ENCODE assay signal across 8 cellular contexts in the genomic region with DNA sequence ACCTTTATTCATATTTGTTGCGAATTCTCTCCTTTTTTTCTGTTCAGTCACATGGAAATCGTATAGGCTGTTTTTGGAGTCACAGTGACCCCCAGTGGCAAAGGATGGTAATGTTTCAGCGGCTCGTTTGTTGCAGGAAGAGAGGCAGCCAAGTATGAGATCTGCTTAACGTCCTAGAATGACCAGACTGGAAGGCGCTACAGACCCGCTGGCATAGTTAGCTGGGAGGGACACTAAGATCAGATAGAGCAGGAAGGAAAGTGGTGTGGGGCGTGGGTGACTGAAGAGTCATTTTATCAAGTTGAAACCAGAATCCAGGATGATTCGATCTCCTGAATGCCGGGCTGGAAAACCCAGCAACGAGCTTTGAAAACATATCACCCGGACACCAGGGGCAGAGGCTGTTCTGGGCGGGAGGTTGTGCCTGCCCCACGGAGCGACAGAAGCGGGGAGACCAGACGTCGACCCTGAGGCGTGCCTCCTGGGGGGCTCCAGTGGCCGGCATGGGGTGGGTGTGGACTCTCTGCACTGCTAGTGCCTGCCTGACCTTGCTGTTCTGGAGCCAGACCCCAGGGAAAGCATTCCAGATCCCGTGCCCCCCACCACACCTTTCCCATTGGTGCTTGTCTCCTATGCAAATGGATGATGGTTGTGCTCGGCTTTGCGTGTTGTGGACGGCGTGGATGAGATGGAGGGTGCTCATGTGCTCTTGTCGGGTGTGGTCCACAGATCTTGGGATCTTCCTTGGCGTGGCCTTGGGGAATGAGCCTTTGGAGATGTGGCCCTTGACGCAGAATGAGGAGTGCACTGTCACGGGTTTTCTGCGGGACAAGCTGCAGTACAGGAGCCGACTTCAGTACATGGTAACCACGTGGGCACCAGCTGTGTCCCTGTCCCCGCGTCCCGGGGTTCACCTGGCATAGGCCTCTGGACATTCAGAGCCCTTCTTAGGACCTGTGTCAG. TPM values are rescaled to one million over a fixed set of nuclear protein-coding genes. Genes with fewer than 3 reads are reported as not detected.
DNase-seq lines count a peak whose midpoint lies in the region; ATAC-seq and TF ChIP-seq lines count a peak whose summit lies in the region.

No MANE protein-coding gene starts in this region.

- no peak overlapping the region for H3K4ac ChIP-seq in H9 (ENCODE audit: low read depth, low read length)

- H3K18ac ChIP-seq in H9 (ENCODE audit: insufficient read length, low read depth, low read length), result no peak overlapping the region

- H3K9ac ChIP-seq in H9 (ENCODE audit: extremely low read depth, insufficient read length, low read length), result no peak overlapping the region

- H2AK5ac ChIP-seq in H9 (ENCODE audit: insufficient read length, low read length), result no peak overlapping the region

- H3K4me2 ChIP-seq in H9 (ENCODE audit: insufficient read depth, insufficient read length, low read length), result no peak overlapping the region

- no peaks in the 10 kb centered on the region for H3K23me2 ChIP-seq in H9 (ENCODE audit: insufficient read length, low read depth, low read length, poor library complexity, severe bottlenecking)

- H3K4me1 ChIP-seq in H9 (ENCODE audit: insufficient read depth, low read length), result no peaks in the 10 kb centered on the region

- no peak overlapping the region for H4K5ac ChIP-seq in H9 (ENCODE audit: insufficient read length, low read depth, low read length)

- no peak overlapping the region for H4K91ac ChIP-seq in H9 (ENCODE audit: insufficient read length, low read depth, low read length)

- intact Hi-C loops in CD14-positive monocyte (cut with micrococcal nuclease), result loop anchor here in 1 of 2 donors (10.0 kb wide), 2 partner anchors 149 to 489 kb away; no protein-coding TSS in a partner anchor

- H2BK12ac ChIP-seq in H9 (ENCODE audit: insufficient read length, low read depth, low read length), result no peak overlapping the region

- no peak overlapping the region for H4K8ac ChIP-seq in H9 (replicated peaks; ENCODE audit: insufficient read length, low read depth, low read length)

- H2BK20ac ChIP-seq in H9 (ENCODE audit: low read depth, low read length, poor library complexity, severe bottlenecking), result no peak overlapping the region

- peak overlapping the region in 2 of 7 donors; percentile 0 to 82 for H3K27ac Mint-ChIP-seq in CD14-positive monocyte
- H3K27ac Mint-ChIP-seq in H9, result 0 out of 7 replicates have a peak overlapping the region, but pooled peaks of 1 of the 3 experiments have one; percentile 3

- peaks cover 8% of the 10 kb centered on the region for H3K4me1 Mint-ChIP-seq in CD14-positive monocyte
- H3K4me1 Mint-ChIP-seq in H9, result peaks cover 14 to 18% of the 10 kb centered on the region in 2 experiments

- TF ChIP-seq CTCF in CD14-positive monocyte (IDR thresholded peaks at IDR 0.05) (peak; percentile 86), H9 (conservative IDR thresholded peaks at IDR 0.05) (peak; percentile 96), kidney epithelial cell (IDR thresholded peaks at IDR 0.05; ENCODE audit: insufficient read depth, low read length, poor library complexity, severe bottlenecking) (peak; percentile 74)

- H2AFZ ChIP-seq in H9 (ENCODE audit: low read length), result no peak overlapping the region

- no peaks in the 10 kb centered on the region for H3K36me3 ChIP-seq in kidney epithelial cell (ENCODE audit: control insufficient read depth, insufficient read depth, low read length)

- no peak overlapping the region for H3K14ac ChIP-seq in H9 (ENCODE audit: insufficient read depth, low read length)

- no peaks in the 10 kb centered on the region for H3K36me3 Mint-ChIP-seq in CD14-positive monocyte
- peaks cover 0 to 3% (median 2%) of the 10 kb centered on the region in 3 experiments; a peak in 5 of 7 replicates for H3K36me3 Mint-ChIP-seq in H9 (ENCODE audit: insufficient read depth in 1 of 3, low read depth in 3 of 3)

- H3T11ph ChIP-seq in H9 (ENCODE audit: low read length), result no peak overlapping the region

- peak overlapping the region; percentile 13 for H3K4me3 ChIP-seq in kidney epithelial cell (ENCODE audit: low read depth, low read length)

- H3K79me1 ChIP-seq in H9 (ENCODE audit: insufficient read depth, low read depth, low read length, poor library complexity, severe bottlenecking), result no peaks in the 10 kb centered on the region

- no peak overlapping the region for H3K27ac ChIP-seq in H9 (ENCODE audit: insufficient read length, low read depth, low read length)

- H4K20me1 ChIP-seq in H9 (ENCODE audit: control insufficient read depth, insufficient read depth, insufficient read length), result no peaks in the 10 kb centered on the region

- no peak overlapping the region for H2BK5ac ChIP-seq in H9 (ENCODE audit: insufficient read length, low read length)

- H2BK15ac ChIP-seq in H9 (ENCODE audit: low read depth, low read length), result no peak overlapping the region

- no CpG with 5 or more reads among the region's 35 CpGs for WGBS in H9 (ENCODE audit: extremely low coverage, insufficient read length, low lambda C conversion rate)

- no peak overlapping the region for H3K56ac ChIP-seq in H9 (ENCODE audit: insufficient read length, low read depth, low read length)

- DNase-seq in CD14-positive monocyte (ENCODE audit: low spot score), result no peak
- peak; percentile 83 for DNase-seq in H9
- peak; percentile 79 for DNase-seq in NCI-H2227 (lab: John Stamatoyannopoulos, UW; ENCODE audit: unreplicated experiment)
- peak; percentile 61 for DNase-seq in activated CD4-positive, CD25-positive, alpha-beta regulatory T cell treated with anti-CD3 and anti-CD28 coated beads, Interleukin-2, amount 50 U/mL, for 16 hours (ENCODE audit: low read depth, low spot score)
- DNase-seq in central memory CD4-positive, alpha-beta T cell, result peak; percentile 64
- peak; percentile 23 for DNase-seq in kidney epithelial cell (ENCODE audit: low read depth)
- peak; percentile 49 to 73 for DNase-seq in stimulated activated CD4-positive, alpha-beta T cell treated with anti-CD3 and anti-CD28 coated beads, Interleukin-15, amount 100 ng/mL, for 48 hours (ENCODE audit: low read depth in 2 of 2)

- H3K4me3 Mint-ChIP-seq in CD14-positive monocyte, result peak overlapping the region; percentile 40 to 81
- H3K4me3 Mint-ChIP-seq in H9, result no peak overlapping the region; a peak in 1 of 5 replicates

- H3K9me3 Mint-ChIP-seq in CD14-positive monocyte, result no peaks in the 10 kb centered on the region
- H3K9me3 Mint-ChIP-seq in H9, result peaks cover 0 to under 1% of the 10 kb centered on the region in 2 experiments; a peak in 1 of 5 replicates

- no peaks in the 10 kb centered on the region for H3K79me2 ChIP-seq in H9 (ENCODE audit: insufficient read depth, low read length)

- ATAC-seq in HG02763 (IDR thresholded peaks at IDR 0.05; ENCODE audit: unreplicated experiment), result no peak

- H3K27me3 Mint-ChIP-seq in CD14-positive monocyte (ENCODE audit: low read depth in 3 of 3), result peaks cover 4 to 7% (median 5%) of the 10 kb centered on the region in 3 donors
- no peaks in the 10 kb centered on the region; the same call in 1 of the 2 replicates for H3K27me3 Mint-ChIP-seq in H9 (ENCODE audit: low read depth)

- no peak overlapping the region for H2BK120ac ChIP-seq in H9 (ENCODE audit: low read depth, low read length, poor library complexity, severe bottlenecking)

- H3K23ac ChIP-seq in H9 (ENCODE audit: insufficient read length, low read depth, low read length), result no peak overlapping the region

- H3K27me3 ChIP-seq in H9 (ENCODE audit: insufficient read depth, low read length), result no peaks in the 10 kb centered on the region
- no peaks in the 10 kb centered on the region for H3K27me3 ChIP-seq in kidney epithelial cell (ENCODE audit: control insufficient read depth, insufficient read depth, low read length)

- no peaks in the 10 kb centered on the region for H3K9me3 ChIP-seq in H9 (ENCODE audit: control insufficient read depth, low read depth, low read length)

RNA-seq across cellular contexts. Expression of gene IL34, which starts 7.7 kb away (rescaled TPM):
- polyA plus RNA-seq in CD14-positive monocyte, result not detected
- total RNA-seq in H9 (2021) (4.2 and 4.4 TPM in 2 replicates), kidney epithelial cell (0.25 and 0.82 TPM in 2 replicates)

RNA-seq across cellular contexts. Expression of gene MTSS2, which starts 31.8 kb away (rescaled TPM):
- not detected for polyA plus RNA-seq in CD14-positive monocyte
- total RNA-seq in H9 (2021), result 41.0 and 42.5 TPM in 2 replicates
- total RNA-seq in kidney epithelial cell, result 19.8 and 21.6 TPM in 2 replicates

Comparison
In these comparisons a context has a peak if more than half of its experiments do, and no peak if none do; other contexts are left out.
1. H3K4me3 Mint-ChIP-seq: peak in CD14-positive monocyte (2 of 2); none in H9 (0 of 2).
2. Peak in every context shown above with its lines, with median percentiles within 50 percentile points of each other: CTCF ChIP-seq.